In genomic region chr16:69314534-69314933, GRCh38 we compare ENCODE assay signal across 16 cellular contexts. TPM values are rescaled to one million over a fixed set of nuclear protein-coding genes. Genes with fewer than 3 reads are reported as not detected.
DNase-seq lines count a peak whose midpoint lies in the region; ATAC-seq and TF ChIP-seq lines count a peak whose summit lies in the region.
"Had no signal": no experiment of that assay in that cellular context is flagged by ENCODE, and none has a peak within 500 bp of the region (broad histone marks: within the 10 kb centered on the region; RNA-seq: fewer than 3 reads in every experiment).

No MANE protein-coding gene starts in this region.

- no peak for DNase-seq in stimulated activated naive CD8-positive, alpha-beta T cell treated with anti-CD3 and anti-CD28 coated beads, Interleukin-15, amount 100 ng/mL, for 72 hours
- DNase-seq in testis (peak; percentile 60), NCI-H2227 treated with DMSO at 0.1 percent for 48 hours (lab: John Stamatoyannopoulos, UW) (no peak)
- no peak for DNase-seq in stimulated activated CD4-positive, alpha-beta T cell treated with anti-CD3 and anti-CD28 coated beads, Interleukin-1b, Interleukin-23, amount 100 ng/mL, for 48 hours
- DNase-seq: AML-193, Caco-2, DMS53, MM.1S, NCI-H1105 treated with DMSO at 0.1 percent for 48 hours, NCI-H187, NCI-H82, SHP77 had no signal

- no peak overlapping the region for H3K4me3 ChIP-seq in testis

- no peaks in the 10 kb centered on the region for H3K27me3 ChIP-seq in testis

- H3K4me1 ChIP-seq in testis: peaks cover 9% of the 10 kb centered on the region

- H3K4me3 Mint-ChIP-seq in stimulated activated naive CD8-positive, alpha-beta T cell treated with anti-CD3 and anti-CD28 coated beads, Interleukin-15, Interleukin-2, amounts not matched to agents 100 ng/mL and 50 ng/mL, for 24 hours: no peak overlapping the region
- no peak overlapping the region for H3K4me3 Mint-ChIP-seq in stimulated activated naive CD8-positive, alpha-beta T cell treated with anti-CD3 and anti-CD28 coated beads, Interleukin-15, amount 100 ng/mL, for 72 hours
- peak overlapping the region in 2 of 3 experiments; percentile 52 to 90 for H3K4me3 Mint-ChIP-seq in nephron

- intact Hi-C loops in testis (cut with DNase I; ENCODE audit: low total_unique reads): no loop called here

- no peak for TF ChIP-seq POLR2A in testis (IDR thresholded peaks at IDR 0.05)

- H3K9me3 ChIP-seq in testis: no peaks in the 10 kb centered on the region
- H3K9me3 ChIP-seq: Caco-2 had no signal

- TF ChIP-seq CTCF in nephron (IDR thresholded peaks at IDR 0.05; ENCODE audit: unreplicated experiment in 3 of 3): no peak
- TF ChIP-seq CTCF in testis (IDR thresholded peaks at IDR 0.05): no peak

- H3K27me3 Mint-ChIP-seq in stimulated activated naive CD8-positive, alpha-beta T cell treated with anti-CD3 and anti-CD28 coated beads, Interleukin-15, Interleukin-2, amounts not matched to agents 100 ng/mL and 50 ng/mL, for 24 hours: no peaks in the 10 kb centered on the region
- H3K27me3 Mint-ChIP-seq in stimulated activated naive CD8-positive, alpha-beta T cell treated with anti-CD3 and anti-CD28 coated beads, Interleukin-15, amount 100 ng/mL, for 72 hours: no peaks in the 10 kb centered on the region
- H3K27me3 Mint-ChIP-seq in nephron (ENCODE audit: low read depth): no peaks in the 10 kb centered on the region

- peak overlapping the region; percentile 26 for H3K27ac Mint-ChIP-seq in stimulated activated naive CD8-positive, alpha-beta T cell treated with anti-CD3 and anti-CD28 coated beads, Interleukin-15, Interleukin-2, amounts not matched to agents 100 ng/mL and 50 ng/mL, for 24 hours
- no peak overlapping the region for H3K27ac Mint-ChIP-seq in stimulated activated naive CD8-positive, alpha-beta T cell treated with anti-CD3 and anti-CD28 coated beads, Interleukin-15, amount 100 ng/mL, for 72 hours
- no peak overlapping the region for H3K27ac Mint-ChIP-seq in nephron

- no peak overlapping the region for H3K27ac ChIP-seq in testis
- H3K27ac ChIP-seq: KMS-11 had no signal

- H3K4me1 Mint-ChIP-seq in stimulated activated naive CD8-positive, alpha-beta T cell treated with anti-CD3 and anti-CD28 coated beads, Interleukin-15, Interleukin-2, amounts not matched to agents 100 ng/mL and 50 ng/mL, for 24 hours (ENCODE audit: low read depth): peaks cover 23% of the 10 kb centered on the region
- peaks cover 47% of the 10 kb centered on the region for H3K4me1 Mint-ChIP-seq in stimulated activated naive CD8-positive, alpha-beta T cell treated with anti-CD3 and anti-CD28 coated beads, Interleukin-15, amount 100 ng/mL, for 72 hours
- peaks cover 5% of the 10 kb centered on the region for H3K4me1 Mint-ChIP-seq in nephron

- no peak for ATAC-seq in stimulated activated naive CD8-positive, alpha-beta T cell treated with anti-CD3 and anti-CD28 coated beads, Interleukin-15, amount 100 ng/mL, for 72 hours
- ATAC-seq: Panc1 had no signal

- no peaks in the 10 kb centered on the region for H3K36me3 ChIP-seq in testis (ENCODE audit: low read depth, missing control alignments)

- 73 to 83% methylated on average over 10 to 11 of the region's 11 CpGs for WGBS in testis, 2 donors

- H3K9me3 Mint-ChIP-seq in stimulated activated naive CD8-positive, alpha-beta T cell treated with anti-CD3 and anti-CD28 coated beads, Interleukin-15, Interleukin-2, amounts not matched to agents 100 ng/mL and 50 ng/mL, for 24 hours: no peaks in the 10 kb centered on the region
- peaks cover 0 to 5% of the 10 kb centered on the region in 2 donors for H3K9me3 Mint-ChIP-seq in stimulated activated naive CD8-positive, alpha-beta T cell treated with anti-CD3 and anti-CD28 coated beads, Interleukin-15, amount 100 ng/mL, for 72 hours
- H3K9me3 Mint-ChIP-seq in nephron: no peaks in the 10 kb centered on the region

- peaks cover 40% of the 10 kb centered on the region for H3K36me3 Mint-ChIP-seq in stimulated activated naive CD8-positive, alpha-beta T cell treated with anti-CD3 and anti-CD28 coated beads, Interleukin-15, Interleukin-2, amounts not matched to agents 100 ng/mL and 50 ng/mL, for 24 hours (ENCODE audit: low read depth)
- H3K36me3 Mint-ChIP-seq in nephron (ENCODE audit: low read depth): peaks cover 46% of the 10 kb centered on the region

RNA-seq across cellular contexts. Expression of gene VPS4A, which starts 3.4 kb away (rescaled TPM):
- 10 to 100 TPM; 39.8 to 43.1 TPM for total RNA-seq in testis
- 31.9 TPM for polyA plus RNA-seq in testis (ENCODE audit: insufficient read depth, low read depth, low replicate concordance)

RNA-seq across cellular contexts. Expression of gene PDF, which starts 15.9 kb away (rescaled TPM):
- total RNA-seq in testis: 10 to 100 TPM; 25.7 to 27.9 TPM
- polyA plus RNA-seq in testis (ENCODE audit: insufficient read depth, low read depth, low replicate concordance): 3.9 TPM

RNA-seq across cellular contexts. Expression of gene COG8, which starts 24.8 kb away (rescaled TPM):
- total RNA-seq in testis: 10 to 100 TPM; 90.8 to 96.6 TPM
- 74.1 TPM for polyA plus RNA-seq in testis (ENCODE audit: insufficient read depth, low read depth, low replicate concordance)

RNA-seq across cellular contexts. Expression of gene NIP7, which starts 25.0 kb away (rescaled TPM):
- 10 to 100 TPM; 16.2 to 17.2 TPM for total RNA-seq in testis
- polyA plus RNA-seq in testis (ENCODE audit: insufficient read depth, low read depth, low replicate concordance): 22.4 TPM

RNA-seq across cellular contexts. Expression of gene TMED6, which starts 37.1 kb away (rescaled TPM):
- total RNA-seq in testis: 1 to 10 TPM in 1 of 2 donors, not detected in 1; 1.4 TPM
- polyA plus RNA-seq in testis (ENCODE audit: insufficient read depth, low read depth, low replicate concordance): 1.6 TPM

Comparison
In these comparisons a context has a peak if more than half of its experiments do, and no peak if none do; other contexts are left out.
1. H3K4me3 Mint-ChIP-seq: peak in nephron (2 of 3); none in stimulated activated naive CD8-positive, alpha-beta T cell treated with anti-CD3 and anti-CD28 coated beads, Interleukin-15, Interleukin-2, amounts not matched to agents 100 ng/mL and 50 ng/mL, for 24 hours (single experiment) and stimulated activated naive CD8-positive, alpha-beta T cell treated with anti-CD3 and anti-CD28 coated beads, Interleukin-15, amount 100 ng/mL, for 72 hours (0 of 2).